Comparison of ENCODE assay signal across 24 cellular contexts in the genomic region with DNA sequence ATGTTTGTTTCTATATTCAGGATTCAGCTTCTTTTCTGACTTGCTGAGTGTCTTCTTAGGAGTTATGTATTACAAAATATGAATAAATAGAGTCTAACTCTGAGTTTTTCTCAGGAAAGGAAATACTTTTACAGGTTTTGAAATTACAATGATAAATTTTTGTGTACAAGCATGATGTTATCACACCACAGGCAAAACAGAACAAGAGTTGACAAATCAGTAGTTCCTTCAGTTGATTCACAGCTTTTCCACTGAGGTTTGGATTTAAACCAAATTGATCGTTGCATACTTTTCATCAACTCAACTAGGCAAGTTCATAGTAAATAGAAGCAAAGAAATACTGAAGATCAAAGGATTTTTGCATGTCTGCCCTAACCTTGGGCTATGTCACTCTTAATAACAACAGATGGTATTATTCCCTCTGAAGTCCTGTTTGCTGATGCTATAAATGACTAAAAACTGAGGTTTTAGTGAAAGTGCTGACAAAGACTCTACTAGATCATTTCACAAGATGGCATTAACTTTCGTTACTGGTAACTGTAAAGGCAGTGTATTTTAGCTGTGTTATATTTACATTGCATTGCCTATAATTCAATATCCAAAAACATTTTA.
DNase-seq lines count a peak whose midpoint lies in the region; ATAC-seq, FAIRE-seq and TF ChIP-seq lines count a peak whose summit lies in the region.
"Had no signal": no experiment of that assay in that cellular context is flagged by ENCODE, and none has a peak within 500 bp of the region (broad histone marks: within the 10 kb centered on the region; RNA-seq: fewer than 3 reads in every experiment).

No MANE protein-coding gene starts in this region.

- H2AFZ ChIP-seq in MM.1S (ENCODE audit: low read length): no peak overlapping the region
- H2AFZ ChIP-seq: GM23248 had no signal

- peaks cover 5% of the 10 kb centered on the region for H3K9me3 Mint-ChIP-seq in activated T-helper 17 cell treated with anti-CD3 and anti-CD28 coated beads, Interleukin-2, amount 50 U/mL, for 72 hours
- H3K9me3 Mint-ChIP-seq in nephron: peaks cover 21% of the 10 kb centered on the region
- H3K9me3 Mint-ChIP-seq: CD8-positive, alpha-beta T cell had no signal

- no peaks in the 10 kb centered on the region for H3K27me3 Mint-ChIP-seq in activated T-helper 17 cell treated with anti-CD3 and anti-CD28 coated beads, Interleukin-2, amount 50 U/mL, for 72 hours
- H3K27me3 Mint-ChIP-seq in nephron (ENCODE audit: low read depth): peaks cover 3% of the 10 kb centered on the region
- H3K27me3 Mint-ChIP-seq: B cell; CD4-positive, CD25-positive, alpha-beta regulatory T cell had no signal

- H3F3A ChIP-seq in MM.1S (ENCODE audit: insufficient read depth, low read length): no peaks in the 10 kb centered on the region

- H3K27me3 ChIP-seq in MM.1S (replicated peaks; ENCODE audit: insufficient read depth, low read length): no peaks in the 10 kb centered on the region
- H3K27me3 ChIP-seq: BLaER1 had no signal

- no peaks in the 10 kb centered on the region for H3K36me3 ChIP-seq in MM.1S (replicated peaks; ENCODE audit: insufficient read depth, low read length)
- H3K36me3 ChIP-seq: BLaER1 had no signal

- ATAC-seq in activated T-helper 17 cell treated with anti-CD3 and anti-CD28 coated beads, Interleukin-2, amount 50 U/mL, for 72 hours (replicated peaks): peak; percentile 35
- ATAC-seq in GM19351 (IDR thresholded peaks at IDR 0.05; ENCODE audit: unreplicated experiment): no peak
- ATAC-seq: CD8-positive, alpha-beta T cell; GM12878 had no signal

- H3K4me2 ChIP-seq in MM.1S (ENCODE audit: low read depth, low read length): peak overlapping the region; percentile 27
- H3K4me2 ChIP-seq: BLaER1 had no signal

- H3K4me3 Mint-ChIP-seq in activated T-helper 17 cell treated with anti-CD3 and anti-CD28 coated beads, Interleukin-2, amount 50 U/mL, for 72 hours: no peak overlapping the region
- no peak overlapping the region for H3K4me3 Mint-ChIP-seq in nephron
- H3K4me3 Mint-ChIP-seq: B cell; CD4-positive, CD25-positive, alpha-beta regulatory T cell; CD8-positive, alpha-beta T cell had no signal

- peaks cover 1% of the 10 kb centered on the region for H3K4me1 Mint-ChIP-seq in activated T-helper 17 cell treated with anti-CD3 and anti-CD28 coated beads, Interleukin-2, amount 50 U/mL, for 72 hours
- no peaks in the 10 kb centered on the region for H3K4me1 Mint-ChIP-seq in nephron
- H3K4me1 Mint-ChIP-seq: B cell had no signal

- no peaks in the 10 kb centered on the region for H4K20me1 ChIP-seq in MM.1S (ENCODE audit: insufficient read depth, low read length)
- H4K20me1 ChIP-seq: BLaER1 had no signal

- peaks cover 11% of the 10 kb centered on the region; the same call in 1 of the 2 replicates for H3K4me1 ChIP-seq in MM.1S (ENCODE audit: low read length)
- H3K4me1 ChIP-seq: BLaER1, Caco-2 had no signal

- H3K79me2 ChIP-seq in MM.1S (ENCODE audit: low read length): no peaks in the 10 kb centered on the region

- H3K27ac Mint-ChIP-seq in activated T-helper 17 cell treated with anti-CD3 and anti-CD28 coated beads, Interleukin-2, amount 50 U/mL, for 72 hours: no peak overlapping the region
- H3K27ac Mint-ChIP-seq in nephron: peak overlapping the region; percentile 41 to 75 (median 44)
- H3K27ac Mint-ChIP-seq: B cell; CD4-positive, CD25-positive, alpha-beta regulatory T cell; CD8-positive, alpha-beta T cell had no signal

- H3K4me3 ChIP-seq in MM.1S (ENCODE audit: low read length): no peak overlapping the region
- H3K4me3 ChIP-seq: BLaER1, GM12878, GM23248 had no signal

- no peaks in the 10 kb centered on the region for H3K9me3 ChIP-seq in MM.1S (replicated peaks; ENCODE audit: insufficient read depth, low read length)
- H3K9me3 ChIP-seq: Caco-2 had no signal

- H3K9ac ChIP-seq in MM.1S (ENCODE audit: low read length): no peak overlapping the region
- H3K9ac ChIP-seq: BLaER1, GM23248 had no signal

- TF ChIP-seq CTCF in D721Med (IDR thresholded peaks at IDR 0.05; ENCODE audit: insufficient read depth, missing control alignments) (no peak), MM.1S (IDR thresholded peaks at IDR 0.05; ENCODE audit: low read length) (no peak), nephron (IDR thresholded peaks at IDR 0.05; ENCODE audit: unreplicated experiment in 3 of 3) (no peak)

- FAIRE-seq in D721Med (lab: Jason Lieb, UNC): peak; percentile 44
- FAIRE-seq: GM12878, GM18507, H1 had no signal

- no peaks in the 10 kb centered on the region for H3K36me3 Mint-ChIP-seq in activated T-helper 17 cell treated with anti-CD3 and anti-CD28 coated beads, Interleukin-2, amount 50 U/mL, for 72 hours (ENCODE audit: low read depth)
- no peaks in the 10 kb centered on the region for H3K36me3 Mint-ChIP-seq in nephron (ENCODE audit: low read depth)

- DNase-seq in D721Med (ENCODE audit: insufficient read length, low spot score) (no peak), MM.1S (peak; percentile 78), NCI-H2107 treated with DMSO at 0.1 percent for 48 hours (lab: John Stamatoyannopoulos, UW; ENCODE audit: unreplicated experiment) (no peak), mesenteric fat pad (ENCODE audit: low spot score) (no peak), NCI-H128 (lab: John Stamatoyannopoulos, UW; ENCODE audit: unreplicated experiment) (no peak)
- DNase-seq: Caco-2; CD4-positive, CD25-positive, alpha-beta regulatory T cell; CD8-positive, alpha-beta T cell; DMS 273 treated with DMSO at 0.1 percent for 48 hours; DMS79; EL; GDM1; GM23248; H7; HCEC 1CT had no signal

- no peaks in the 10 kb centered on the region for H3K9me2 ChIP-seq in MM.1S (replicated peaks; ENCODE audit: insufficient read depth, low read length)

- H3K27ac ChIP-seq in MM.1S (ENCODE audit: low read length): no peak overlapping the region
- H3K27ac ChIP-seq: BLaER1, C4-2B, GM23248 had no signal
